ENCODE assay signal across 33 cellular contexts in genomic region chr12:104801005-104801404, GRCh38.
"Had no signal": no experiment of that assay in that cellular context is flagged by ENCODE, and none has a peak within 500 bp of the region (broad histone marks: within the 10 kb centered on the region; RNA-seq: fewer than 3 reads in every experiment).

No MANE protein-coding gene starts in this region.

- FAIRE-seq: astrocyte, bronchial epithelial cell had no signal

- DNase-seq: activated effector memory CD4-positive, alpha-beta T cell treated with anti-CD3 and anti-CD28 coated beads, Interleukin-2, amount 50 U/mL, for 16 hours; activated effector memory CD4-positive, alpha-beta T cell treated with Interleukin-2 at 50 U/mL for 16 hours; activated gamma-delta T cell; activated gamma-delta T cell treated with Interleukin-2 at 50 U/mL for 16 hours; activated naive CD4-positive, alpha-beta T cell; activated naive CD4-positive, alpha-beta T cell treated with anti-CD3 and anti-CD28 coated beads for 36 hours; activated naive CD4-positive, alpha-beta T cell treated with anti-CD3 and anti-CD28 coated beads, Interleukin-2, amount 10 ng/mL, durations not matched to agents 7 days and 5 days; activated naive CD4-positive, alpha-beta T cell treated with anti-CD3 and anti-CD28 coated beads, Interleukin-2, amount 50 U/mL, for 16 hours; activated naive CD4-positive, alpha-beta T cell treated with Interleukin-2 at 50 U/mL for 16 hours; activated naive CD8-positive, alpha-beta T cell treated with anti-CD3 and anti-CD28 coated beads for 36 hours; activated naive CD8-positive, alpha-beta T cell treated with anti-CD3 and anti-CD28 coated beads, Interleukin-2, amount 10 ng/mL, durations not matched to agents 7 days and 5 days; activated naive CD8-positive, alpha-beta T cell treated with anti-CD3 and anti-CD28 coated beads, Interleukin-2, amount 50 U/mL, for 24 hours; activated T-cell treated with anti-CD3 and anti-CD28 coated beads, Interleukin-2, amount 50 U/mL, for 1 hour; activated T-cell treated with anti-CD3 and anti-CD28 coated beads, Interleukin-2, amount 50 U/mL, for 24 hours; activated T-cell treated with anti-CD3 and anti-CD28 coated beads, Interleukin-2, amount 50 U/mL, for 4 hours; activated T-cell treated with anti-CD3 and anti-CD28 coated beads, Interleukin-2, amount 50 U/mL, for 48 hours; activated T-cell treated with anti-CD3 and anti-CD28 coated beads, Interleukin-2, amount 50 U/mL, for 72 hours; adrenal gland; amniotic stem cell; amygdala; anterior cingulate cortex; aorta; brain microvascular endothelial cell; caudate nucleus; central memory CD4-positive, alpha-beta T cell; cerebellar nuclear complex had no signal

- H3K9me3 ChIP-seq: adrenal gland, ascending aorta, breast epithelium had no signal

- H3K27me3 ChIP-seq: adrenal gland, ascending aorta, brain microvascular endothelial cell, breast epithelium, cardiac muscle cell had no signal

- H3K4me3 ChIP-seq: adrenal gland, ascending aorta, breast epithelium, cardiac muscle cell had no signal

- H3K36me3 ChIP-seq: adrenal gland, ascending aorta, brain microvascular endothelial cell, breast epithelium, cardiac muscle cell had no signal

- H3K4me1 ChIP-seq: breast epithelium had no signal

- ATAC-seq: activated naive CD4-positive, alpha-beta T cell treated with anti-CD3 and anti-CD28 coated beads, Interleukin-2, amount 50 U/mL, for 72 hours; activated naive CD8-positive, alpha-beta T cell treated with anti-CD3 and anti-CD28 coated beads, Interleukin-2, amount 50 U/mL, for 24 hours; activated T-cell treated with anti-CD3 and anti-CD28 coated beads, Interleukin-2, amount 50 U/mL, for 4 hours; activated T-cell treated with anti-CD3 and anti-CD28 coated beads, Interleukin-2, amount 50 U/mL, for 72 hours; activated T-helper 17 cell treated with anti-CD3 and anti-CD28 coated beads, Interleukin-2, amount 50 U/mL, for 72 hours had no signal

- H3K27ac ChIP-seq: adrenal gland, ascending aorta, brain microvascular endothelial cell, breast epithelium, cardiac muscle cell had no signal
